ENCODE assay signal across 25 cellular contexts in the genomic region with DNA sequence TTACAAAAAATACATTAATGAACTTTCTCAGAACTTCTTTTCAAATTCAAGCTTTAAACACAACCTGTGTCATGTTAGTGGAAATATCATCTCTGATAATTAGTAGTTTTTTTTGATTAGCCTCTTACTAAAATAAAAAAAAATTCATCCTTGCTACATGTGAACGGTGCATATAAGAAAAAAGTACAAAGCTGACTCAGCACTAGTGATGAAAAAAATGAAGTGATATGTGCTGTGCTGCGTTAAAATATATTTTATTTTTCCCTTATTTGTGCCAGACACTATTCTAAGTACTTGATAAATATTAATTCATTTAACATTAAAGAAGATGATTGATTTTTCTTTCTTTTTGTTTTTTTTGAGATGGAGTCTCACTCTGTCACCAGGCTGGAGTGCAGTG. TPM values are rescaled to one million over a fixed set of nuclear protein-coding genes. Genes with fewer than 3 reads are reported as not detected.
A peak's percentile ranks its signal among the peaks of the same experiment; 100 is the strongest.
DNase-seq lines count a peak whose midpoint lies in the region; ATAC-seq, FAIRE-seq and TF ChIP-seq lines count a peak whose summit lies in the region.
"Had no signal": no experiment of that assay in that cellular context is flagged by ENCODE, and none has a peak within 500 bp of the region (broad histone marks: within the 10 kb centered on the region; RNA-seq: fewer than 3 reads in every experiment).

No MANE protein-coding gene starts in this region.

- H4K20me1 ChIP-seq in OCI-LY7 (ENCODE audit: insufficient read depth, low read length) = peaks cover 9% of the 10 kb centered on the region; the same call in 1 of the 2 replicates
- H4K20me1 ChIP-seq in mammary epithelial cell (ENCODE audit: insufficient read depth, low read length) = no peaks in the 10 kb centered on the region

- no peak for FAIRE-seq in A549 (lab: Jason Lieb, UNC)
- FAIRE-seq: GM18507, H54 had no signal

- H3K79me2 ChIP-seq in OCI-LY7 (ENCODE audit: insufficient read depth, low read depth, low read length) (peaks cover 81% of the 10 kb centered on the region), mammary epithelial cell (ENCODE audit: insufficient read depth, low read length) (peaks cover 89% of the 10 kb centered on the region)

- H3K4me3 ChIP-seq in A549 (no peak overlapping the region), HEK293 (ENCODE audit: low read depth, low read length) (no peak overlapping the region), OCI-LY7 (ENCODE audit: low read depth, low read length, poor library complexity, severe bottlenecking) (no peak overlapping the region), mammary epithelial cell (replicated peaks in 1 of 3; ENCODE audit: insufficient read depth in 1 of 3, low read depth in 2 of 3, low read length in 3 of 3) (no peak overlapping the region), Caco-2 (ENCODE audit: low read depth, low read length) (no peak overlapping the region)

- no peak for TF ChIP-seq RAD21 in A549 (conservative IDR thresholded peaks at IDR 0.05 in 1 of 2, IDR thresholded peaks at IDR 0.05 in 1 of 2)

- H2AFZ ChIP-seq in OCI-LY7 (ENCODE audit: low read length) = no peak overlapping the region
- no peak overlapping the region for H2AFZ ChIP-seq in mammary epithelial cell (ENCODE audit: low read depth, low read length)

- H3K9ac ChIP-seq in mammary epithelial cell (ENCODE audit: insufficient read depth, low read length) = no peak overlapping the region
- H3K9ac ChIP-seq: SK-N-SH had no signal

- no peak for DNase-seq in A549 (ENCODE audit: low read depth in 1 of 2, low spot score in 1 of 2)
- no peak for DNase-seq in OCI-LY7 (ENCODE audit: low spot score)
- DNase-seq in mammary epithelial cell = no peak
- no peak for DNase-seq in Caco-2
- no peak for DNase-seq in COR-L47 (lab: John Stamatoyannopoulos, UW)
- no peak for DNase-seq in amygdala (lab: John Stamatoyannopoulos, UW)
- DNase-seq: C1 segment of cervical spinal cord; CD4-positive, alpha-beta memory T cell; DMS 273 treated with DMSO at 0.1 percent for 48 hours; DMS79 treated with DMSO at 0.1 percent for 48 hours; KBM-7; NCI-H1048; NCI-H1417; NCI-H1694; NCI-H2029 treated with DMSO at 0.1 percent for 48 hours; NCI-H2227 treated with DMSO at 0.1 percent for 48 hours; NCI-H526 treated with DMSO at 0.1 percent for 48 hours; SIG-M5; SK-N-SH; SW 1271 had no signal

- CTCF ChIA-PET in A549 (lab: Yijun Ruan, JAX) (interaction anchor here (0.5 to 2.5 kb wide), 2 partner anchors 65 to 70 kb away, joined by 3 to 10 read pairs; no protein-coding TSS in a partner anchor), HEK293 (lab: Yijun Ruan, JAX) (interaction anchor here (1.5 kb wide), 1 partner anchor 362 kb away, joined by 9 read pairs; no protein-coding TSS in a partner anchor), OCI-LY7 (lab: Charles Lee; ENCODE audit: unreplicated experiment) (no interaction called here), mammary epithelial cell (lab: Charles Lee; ENCODE audit: low non-redundant PET) (no interaction called here), Caco-2 (lab: Charles Lee) (no interaction called here)

- dilution Hi-C loops in mammary epithelial cell (cut with HindIII; ENCODE audit: low sequenced_read_pairs) = no loop called here

- H3K9me3 ChIP-seq in A549 = no peaks in the 10 kb centered on the region
- H3K9me3 ChIP-seq in HEK293 (ENCODE audit: control insufficient read depth, insufficient read depth, low read depth, low read length) = no peaks in the 10 kb centered on the region
- peaks cover 6% of the 10 kb centered on the region; the same call in 1 of the 2 replicates for H3K9me3 ChIP-seq in OCI-LY7 (ENCODE audit: low read length)
- no peaks in the 10 kb centered on the region for H3K9me3 ChIP-seq in mammary epithelial cell (replicated peaks; ENCODE audit: insufficient read depth, low read length)
- no peaks in the 10 kb centered on the region for H3K9me3 ChIP-seq in Caco-2
- H3K9me3 ChIP-seq: SK-N-SH had no signal

- no peaks in the 10 kb centered on the region for H3K27me3 Mint-ChIP-seq in Caco-2 (ENCODE audit: insufficient read depth, unreplicated experiment)
- H3K27me3 Mint-ChIP-seq: CD4-positive, alpha-beta memory T cell had no signal

- H3K27ac Mint-ChIP-seq in Caco-2 (ENCODE audit: unreplicated experiment) = no peak overlapping the region
- H3K27ac Mint-ChIP-seq: T-helper 1 cell treated with Interleukin-12 subunit alpha and Interleukin-12 subunit beta and Interleukin-4 antibody, amounts not matched to agents 30 μg/mL and 1 μg/mL, for 36 hours had no signal

- in situ Hi-C loops in mammary epithelial cell (cut with MboI; ENCODE audit: low sequenced_read_pairs in 2 of 2) = no loop called here

- intact Hi-C loops in OCI-LY7 (cut with micrococcal nuclease; ENCODE audit: unreplicated experiment) (no loop called here), mammary epithelial cell (cut with micrococcal nuclease) (no loop called here), Caco-2 (cut with micrococcal nuclease; ENCODE audit: unreplicated experiment) (no loop called here)

- BruUV-seq in OCI-LY7 (replicated peaks; lab: Mats Ljungman, UMichigan) (no TSS peak), mammary epithelial cell (replicated peaks; lab: Mats Ljungman, UMichigan) (no TSS peak), Caco-2 (replicated peaks; lab: Mats Ljungman, UMichigan) (no TSS peak)

- H3K9me3 Mint-ChIP-seq in Caco-2 (ENCODE audit: unreplicated experiment) = no peaks in the 10 kb centered on the region
- H3K9me3 Mint-ChIP-seq: CD4-positive, alpha-beta memory T cell; T-helper 1 cell treated with Interleukin-12 subunit alpha and Interleukin-12 subunit beta and Interleukin-4 antibody, amounts not matched to agents 30 μg/mL and 1 μg/mL, for 36 hours had no signal

- 87% methylated on average over 2 of the region's 2 CpGs for WGBS in A549 (ENCODE audit: missing lambda C conversion rate)
- WGBS in mammary epithelial cell (ENCODE audit: low coverage, missing lambda C conversion rate) = 66% methylated on average over 2 of the region's 2 CpGs

- POLR2A ChIA-PET in A549 (lab: Yijun Ruan, JAX) = no interaction called here
- POLR2A ChIA-PET in HEK293 (lab: Yijun Ruan, JAX) = interaction anchor here (1.5 to 3.2 kb wide), 2 partner anchors 8 to 44 kb away, joined by 7 to 10 read pairs; a partner anchor contains a TSS
- POLR2A ChIA-PET in OCI-LY7 (lab: Charles Lee) = interaction anchor here (0.7 to 4.3 kb wide), 5 partner anchors 9 to 74 kb away, joined by 3 to 29 read pairs (median 5); a partner anchor contains a TSS
- POLR2A ChIA-PET in Caco-2 (lab: Charles Lee) = no interaction called here

- peaks cover 22 to 28% of the 10 kb centered on the region in 2 experiments for H3K36me3 ChIP-seq in HEK293 (ENCODE audit: control insufficient read depth in 2 of 2, insufficient read depth in 1 of 2, low read length in 2 of 2)
- H3K36me3 ChIP-seq in OCI-LY7 (ENCODE audit: insufficient read depth, low read length) = peaks cover 76% of the 10 kb centered on the region
- peaks cover 12% of the 10 kb centered on the region for H3K36me3 ChIP-seq in mammary epithelial cell (ENCODE audit: insufficient read depth, low read length)
- H3K36me3 ChIP-seq in Caco-2 (ENCODE audit: control insufficient read depth, insufficient read depth, low read length) = no peaks in the 10 kb centered on the region

- no peak overlapping the region for H3K4me3 Mint-ChIP-seq in Caco-2 (ENCODE audit: unreplicated experiment)
- H3K4me3 Mint-ChIP-seq: CD4-positive, alpha-beta memory T cell; T-helper 1 cell treated with Interleukin-12 subunit alpha and Interleukin-12 subunit beta and Interleukin-4 antibody, amounts not matched to agents 30 μg/mL and 1 μg/mL, for 36 hours had no signal

- no peak for ATAC-seq in A549
- ATAC-seq: Panc1 had no signal

- no peak overlapping the region for H3K4me2 ChIP-seq in A549
- peak overlapping the region; percentile 63 for H3K4me2 ChIP-seq in OCI-LY7 (ENCODE audit: low read length)
- H3K4me2 ChIP-seq in mammary epithelial cell (ENCODE audit: insufficient read depth, low read depth, low read length) = peak overlapping the region; percentile 38

- H3K27me3 ChIP-seq in mammary epithelial cell (ENCODE audit: insufficient read depth, low read length) (no peaks in the 10 kb centered on the region), Caco-2 (replicated peaks; ENCODE audit: control insufficient read depth, insufficient read depth, low read length) (no peaks in the 10 kb centered on the region)

- TF ChIP-seq CTCF in A549 (IDR thresholded peaks at IDR 0.05) (no peak), HEK293 (tag by site-specific recombination; IDR thresholded peaks at IDR 0.05) (no peak), OCI-LY7 (conservative IDR thresholded peaks at IDR 0.05; ENCODE audit: low read length) (no peak), mammary epithelial cell (conservative IDR thresholded peaks at IDR 0.05 in 1 of 2, IDR thresholded peaks at IDR 0.05 in 1 of 2; ENCODE audit: extremely low read depth in 1 of 2, insufficient read depth in 1 of 2, low read depth in 1 of 2, low read length in 2 of 2) (no peak), Caco-2 (IDR thresholded peaks at IDR 0.05; ENCODE audit: insufficient read depth in 1 of 2, low read depth in 1 of 2, low read length in 1 of 2, severe bottlenecking in 1 of 2, unreplicated experiment in 1 of 2) (no peak)

- H3K4me1 ChIP-seq in A549 (peaks cover 20% of the 10 kb centered on the region), HEK293 (ENCODE audit: control insufficient read depth, insufficient read depth, low read length) (peaks cover 7% of the 10 kb centered on the region; the same call in 1 of the 2 replicates), OCI-LY7 (ENCODE audit: insufficient read depth, low read length, poor library complexity, severe bottlenecking) (peaks cover 27% of the 10 kb centered on the region), mammary epithelial cell (ENCODE audit: insufficient read depth, low read length) (peaks cover 20% of the 10 kb centered on the region), Caco-2 (0 out of 2 replicates have a peak, but pooled peaks cover 7% of the 10 kb centered on the region)

- H3K27ac ChIP-seq in A549 = no peak overlapping the region
- H3K27ac ChIP-seq in HEK293 (ENCODE audit: extremely low read depth, low read depth, low read length) = no peak overlapping the region
- H3K27ac ChIP-seq in OCI-LY7 (ENCODE audit: low read depth, low read length, poor library complexity, severe bottlenecking) = no peak overlapping the region
- no peak overlapping the region for H3K27ac ChIP-seq in mammary epithelial cell (ENCODE audit: insufficient read depth, low read depth, low read length)

- H3K9me2 ChIP-seq in OCI-LY7 (ENCODE audit: insufficient read depth, low read length) = no peaks in the 10 kb centered on the region
- H3K9me2 ChIP-seq: SK-N-SH had no signal

- H3K4me1 Mint-ChIP-seq in Caco-2 (ENCODE audit: low read depth, unreplicated experiment) = peaks cover 7% of the 10 kb centered on the region

- no peak for TF ChIP-seq POLR2A in A549 (IDR thresholded peaks at IDR 0.05; ENCODE audit: low read length)

- no peaks in the 10 kb centered on the region for H3K36me3 Mint-ChIP-seq in Caco-2 (ENCODE audit: insufficient read depth, unreplicated experiment)

- TF ChIP-seq EP300 in A549 (IDR thresholded peaks at IDR 0.05) = no peak

RNA-seq across cellular contexts. Expression of a gene that starts 7.5 kb away (rescaled TPM):
- polyA plus RNA-seq in A549 (2011; rRNA removed) = 41.1 and 67.6 TPM in 2 replicates
- 16.1 and 16.6 TPM in 2 replicates for polyA plus RNA-seq in A549 (2012; cell fraction: cytosol; rRNA removed)
- 9.6 and 11.5 TPM in 2 replicates for polyA plus RNA-seq in A549 (2012; cell fraction: nucleus; rRNA removed)
- 58.7 to 59.3 TPM (median 59.1 TPM) in 3 replicates for polyA plus RNA-seq in A549 (2017; fragmentation: RNase III; extraction: RNeasy Plus Mini Kit Qiagen cat#74134 plus additional on column Dnase treatment)
- polyA minus RNA-seq in A549 (2011; rRNA and poly(A)+ RNA removed) = 3.9 and 4.0 TPM in 2 replicates
- 18.3 and 25.1 TPM in 2 replicates for total RNA-seq in OCI-LY7 (2014; rRNA removed; shearing (Covaris generic))
- 25.5 and 26.6 TPM in 2 replicates for total RNA-seq in OCI-LY7 (2022)
- total RNA-seq in mammary epithelial cell = 10 to 100 TPM; 46.2 TPM
- polyA plus RNA-seq in mammary epithelial cell = 31.5 TPM
- 6.3 TPM for polyA minus RNA-seq in mammary epithelial cell
- total RNA-seq in Caco-2 (2022) = 9.9 and 10.9 TPM in 2 replicates

RNA-seq across cellular contexts. Expression of a gene that starts 8.0 kb away (rescaled TPM):
- polyA plus RNA-seq in A549 (2011; rRNA removed) = 12.9 and 15.7 TPM in 2 replicates
- 3.8 and 5.2 TPM in 2 replicates for polyA plus RNA-seq in A549 (2012; cell fraction: cytosol; rRNA removed)
- 4.7 and 7.2 TPM in 2 replicates for polyA plus RNA-seq in A549 (2012; cell fraction: nucleus; rRNA removed)
- polyA plus RNA-seq in A549 (2017; fragmentation: RNase III; extraction: RNeasy Plus Mini Kit Qiagen cat#74134 plus additional on column Dnase treatment) = 12.4 to 13.2 TPM (median 13.0 TPM) in 3 replicates
- polyA minus RNA-seq in A549 (2011; rRNA and poly(A)+ RNA removed) = 8.3 and 10.2 TPM in 2 replicates
- 14.7 and 16.0 TPM in 2 replicates for total RNA-seq in OCI-LY7 (2014; rRNA removed; shearing (Covaris generic))
- total RNA-seq in OCI-LY7 (2022) = 26.5 and 28.6 TPM in 2 replicates
- total RNA-seq in mammary epithelial cell = 10 to 100 TPM; 17.0 to 18.0 TPM
- 6.4 TPM for polyA plus RNA-seq in mammary epithelial cell
- 15.2 TPM for polyA minus RNA-seq in mammary epithelial cell
- total RNA-seq in Caco-2 (2022) = 13.4 and 16.5 TPM in 2 replicates

RNA-seq across cellular contexts. Expression of a gene that starts 43.6 kb away (rescaled TPM):
- 1,065 and 1,232 TPM in 2 replicates for polyA plus RNA-seq in A549 (2011; rRNA removed)
- polyA plus RNA-seq in A549 (2012; cell fraction: cytosol; rRNA removed) = 621 and 661 TPM in 2 replicates
- polyA plus RNA-seq in A549 (2012; cell fraction: nucleus; rRNA removed) = 923 and 1,290 TPM in 2 replicates
- 755 to 799 TPM (median 790 TPM) in 3 replicates for polyA plus RNA-seq in A549 (2017; fragmentation: RNase III; extraction: RNeasy Plus Mini Kit Qiagen cat#74134 plus additional on column Dnase treatment)
- polyA minus RNA-seq in A549 (2011; rRNA and poly(A)+ RNA removed) = 461 and 489 TPM in 2 replicates
- total RNA-seq in OCI-LY7 (2014; rRNA removed; shearing (Covaris generic)) = 332 and 355 TPM in 2 replicates
- 440 and 476 TPM in 2 replicates for total RNA-seq in OCI-LY7 (2022)
- total RNA-seq in mammary epithelial cell = 100 to 1,000 TPM; 591 to 639 TPM
- 790 TPM for polyA plus RNA-seq in mammary epithelial cell
- polyA minus RNA-seq in mammary epithelial cell = 827 TPM
- 888 and 920 TPM in 2 replicates for total RNA-seq in Caco-2 (2022)

Comparison
In these comparisons a context has a peak if more than half of its experiments do, and no peak if none do; other contexts are left out.
1. CTCF ChIA-PET loops: an anchor here in A549 (0.5 to 2.5 kb wide) and HEK293 (1.5 kb wide); none called in OCI-LY7, mammary epithelial cell and Caco-2.
2. POLR2A ChIA-PET loops: an anchor here in HEK293 (1.5 to 3.2 kb wide) and OCI-LY7 (0.7 to 4.3 kb wide); none called in A549 and Caco-2.